In the genomic region with DNA sequence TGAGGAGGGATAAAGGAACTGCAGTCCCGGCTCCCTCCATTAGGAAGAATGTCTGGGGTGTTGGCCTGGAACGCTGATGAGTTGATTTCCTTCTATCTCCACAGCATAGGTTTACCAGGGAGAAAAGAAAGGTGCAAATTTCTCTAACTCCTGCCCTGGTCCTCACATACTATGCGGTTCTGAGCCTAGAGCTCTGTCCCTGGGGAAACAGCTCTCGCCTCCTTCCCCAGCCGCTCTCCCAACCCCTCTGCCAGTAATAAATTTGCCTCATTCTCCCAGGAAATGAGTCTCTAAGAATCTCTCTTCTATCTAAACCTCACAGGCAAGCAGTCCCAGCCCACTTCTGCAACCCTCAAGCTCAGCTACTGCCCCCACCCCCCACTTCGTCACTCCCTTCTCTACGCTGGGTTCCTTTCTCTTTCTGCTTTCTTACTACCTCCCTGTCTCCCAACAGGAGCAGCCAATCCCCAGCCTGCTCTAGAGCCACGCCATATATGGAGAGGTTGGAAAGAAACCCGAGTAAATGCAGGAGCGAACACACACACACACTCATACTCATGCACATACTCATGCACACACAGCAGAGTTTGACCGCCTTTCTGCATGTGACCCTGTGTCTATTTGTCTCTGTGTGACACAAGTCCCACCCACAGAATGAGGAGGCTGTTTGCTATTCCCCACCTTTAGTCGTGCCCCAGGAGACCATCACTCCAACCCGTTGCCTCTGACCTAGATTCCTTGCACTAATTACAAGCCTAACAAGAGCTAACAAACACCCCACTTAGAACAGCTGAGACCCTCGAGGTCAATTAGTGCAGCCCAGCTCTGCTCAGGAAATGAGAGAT, we compare ENCODE assay signal across 1 cellular context.
TF ChIP-seq lines count a peak whose summit lies in the region.

No MANE protein-coding gene starts in this region.

TF ChIP-seq in HepG2, 621 proteins besides CTCF, POLR2A, EP300 and RAD21 (continued from another document and continues in another):
- TF ChIP-seq ZNF784 (CRISPR knock-in tag; IDR thresholded peaks at IDR 0.05; ENCODE audit: borderline replicate concordance) = no peak; the same call in 1 of the 2 replicates
- no peak for TF ChIP-seq RBAK (CRISPR knock-in tag; IDR thresholded peaks at IDR 0.05)
- TF ChIP-seq, protein P1, sequence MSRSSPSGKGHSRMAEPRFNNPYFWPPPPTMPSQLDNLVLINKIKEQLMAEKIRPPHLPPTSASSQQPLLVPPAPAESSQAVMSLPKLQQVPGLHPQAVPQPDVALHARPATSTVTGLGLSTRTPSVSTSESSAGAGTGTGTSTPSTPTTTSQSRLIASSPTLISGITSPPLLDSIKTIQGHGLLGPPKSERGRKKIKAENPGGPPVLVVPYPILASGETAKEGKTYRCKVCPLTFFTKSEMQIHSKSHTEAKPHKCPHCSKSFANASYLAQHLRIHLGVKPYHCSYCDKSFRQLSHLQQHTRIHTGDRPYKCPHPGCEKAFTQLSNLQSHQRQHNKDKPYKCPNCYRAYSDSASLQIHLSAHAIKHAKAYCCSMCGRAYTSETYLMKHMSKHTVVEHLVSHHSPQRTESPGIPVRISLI (CRISPR knock-in tag; IDR thresholded peaks at IDR 0.05; ENCODE audit: borderline replicate concordance) = no peak
- TF ChIP-seq EED (CRISPR knock-in tag; IDR thresholded peaks at IDR 0.05) = no peak
- no peak for TF ChIP-seq ZNF33B (CRISPR knock-in tag; IDR thresholded peaks at IDR 0.05)
- TF ChIP-seq DDIT3 (CRISPR knock-in tag; IDR thresholded peaks at IDR 0.05) = no peak
- TF ChIP-seq, protein P2, sequence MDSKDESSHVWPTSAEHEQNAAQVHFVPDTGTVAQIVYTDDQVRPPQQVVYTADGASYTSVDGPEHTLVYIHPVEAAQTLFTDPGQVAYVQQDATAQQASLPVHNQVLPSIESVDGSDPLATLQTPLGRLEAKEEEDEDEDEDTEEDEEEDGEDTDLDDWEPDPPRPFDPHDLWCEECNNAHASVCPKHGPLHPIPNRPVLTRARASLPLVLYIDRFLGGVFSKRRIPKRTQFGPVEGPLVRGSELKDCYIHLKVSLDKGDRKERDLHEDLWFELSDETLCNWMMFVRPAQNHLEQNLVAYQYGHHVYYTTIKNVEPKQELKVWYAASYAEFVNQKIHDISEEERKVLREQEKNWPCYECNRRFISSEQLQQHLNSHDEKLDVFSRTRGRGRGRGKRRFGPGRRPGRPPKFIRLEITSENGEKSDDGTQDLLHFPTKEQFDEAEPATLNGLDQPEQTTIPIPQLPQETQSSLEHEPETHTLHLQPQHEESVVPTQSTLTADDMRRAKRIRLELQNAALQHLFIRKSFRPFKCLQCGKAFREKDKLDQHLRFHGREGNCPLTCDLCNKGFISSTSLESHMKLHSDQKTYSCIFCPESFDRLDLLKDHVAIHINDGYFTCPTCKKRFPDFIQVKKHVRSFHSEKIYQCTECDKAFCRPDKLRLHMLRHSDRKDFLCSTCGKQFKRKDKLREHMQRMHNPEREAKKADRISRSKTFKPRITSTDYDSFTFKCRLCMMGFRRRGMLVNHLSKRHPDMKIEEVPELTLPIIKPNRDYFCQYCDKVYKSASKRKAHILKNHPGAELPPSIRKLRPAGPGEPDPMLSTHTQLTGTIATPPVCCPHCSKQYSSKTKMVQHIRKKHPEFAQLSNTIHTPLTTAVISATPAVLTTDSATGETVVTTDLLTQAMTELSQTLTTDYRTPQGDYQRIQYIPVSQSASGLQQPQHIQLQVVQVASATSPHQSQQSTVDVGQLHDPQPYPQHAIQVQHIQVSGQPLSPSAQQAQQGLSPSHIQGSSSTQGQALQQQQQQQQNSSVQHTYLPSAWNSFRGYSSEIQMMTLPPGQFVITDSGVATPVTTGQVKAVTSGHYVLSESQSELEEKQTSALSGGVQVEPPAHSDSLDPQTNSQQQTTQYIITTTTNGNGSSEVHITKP (CRISPR knock-in tag; IDR thresholded peaks at IDR 0.05; ENCODE audit: low read depth) = no peak
- TF ChIP-seq ZNF24 (IDR thresholded peaks at IDR 0.05) = no peak
- no peak for TF ChIP-seq HNRNPK (IDR thresholded peaks at IDR 0.05; ENCODE audit: low read depth, low read length, poor library complexity, severe bottlenecking)
- no peak for TF ChIP-seq ZNF644 (CRISPR knock-in tag; IDR thresholded peaks at IDR 0.05; ENCODE audit: low read depth)
- no peak for TF ChIP-seq MTA1 (CRISPR knock-in tag; IDR thresholded peaks at IDR 0.05; ENCODE audit: borderline replicate concordance)
- TF ChIP-seq HCFC1 (IDR thresholded peaks at IDR 0.05; ENCODE audit: low read depth, low read length) = no peak
- no peak for TF ChIP-seq MED8 (CRISPR knock-in tag; IDR thresholded peaks at IDR 0.05; ENCODE audit: insufficient replicate concordance)
- no peak for TF ChIP-seq ZNF564 (CRISPR knock-in tag; IDR thresholded peaks at IDR 0.05)
- TF ChIP-seq ZFP82 (CRISPR knock-in tag; IDR thresholded peaks at IDR 0.05; ENCODE audit: borderline replicate concordance) = no peak
- no peak for TF ChIP-seq KDM1A (CRISPR knock-in tag; IDR thresholded peaks at IDR 0.05)
- no peak for TF ChIP-seq GLI4 (CRISPR knock-in tag; IDR thresholded peaks at IDR 0.05; ENCODE audit: borderline replicate concordance)
- no peak for TF ChIP-seq ZNF253 (CRISPR knock-in tag; IDR thresholded peaks at IDR 0.05; ENCODE audit: borderline replicate concordance)
- TF ChIP-seq ZNF562 (CRISPR knock-in tag; IDR thresholded peaks at IDR 0.05; ENCODE audit: borderline replicate concordance) = no peak
- TF ChIP-seq NBN (conservative IDR thresholded peaks at IDR 0.05) = no peak
- TF ChIP-seq, protein P3, sequence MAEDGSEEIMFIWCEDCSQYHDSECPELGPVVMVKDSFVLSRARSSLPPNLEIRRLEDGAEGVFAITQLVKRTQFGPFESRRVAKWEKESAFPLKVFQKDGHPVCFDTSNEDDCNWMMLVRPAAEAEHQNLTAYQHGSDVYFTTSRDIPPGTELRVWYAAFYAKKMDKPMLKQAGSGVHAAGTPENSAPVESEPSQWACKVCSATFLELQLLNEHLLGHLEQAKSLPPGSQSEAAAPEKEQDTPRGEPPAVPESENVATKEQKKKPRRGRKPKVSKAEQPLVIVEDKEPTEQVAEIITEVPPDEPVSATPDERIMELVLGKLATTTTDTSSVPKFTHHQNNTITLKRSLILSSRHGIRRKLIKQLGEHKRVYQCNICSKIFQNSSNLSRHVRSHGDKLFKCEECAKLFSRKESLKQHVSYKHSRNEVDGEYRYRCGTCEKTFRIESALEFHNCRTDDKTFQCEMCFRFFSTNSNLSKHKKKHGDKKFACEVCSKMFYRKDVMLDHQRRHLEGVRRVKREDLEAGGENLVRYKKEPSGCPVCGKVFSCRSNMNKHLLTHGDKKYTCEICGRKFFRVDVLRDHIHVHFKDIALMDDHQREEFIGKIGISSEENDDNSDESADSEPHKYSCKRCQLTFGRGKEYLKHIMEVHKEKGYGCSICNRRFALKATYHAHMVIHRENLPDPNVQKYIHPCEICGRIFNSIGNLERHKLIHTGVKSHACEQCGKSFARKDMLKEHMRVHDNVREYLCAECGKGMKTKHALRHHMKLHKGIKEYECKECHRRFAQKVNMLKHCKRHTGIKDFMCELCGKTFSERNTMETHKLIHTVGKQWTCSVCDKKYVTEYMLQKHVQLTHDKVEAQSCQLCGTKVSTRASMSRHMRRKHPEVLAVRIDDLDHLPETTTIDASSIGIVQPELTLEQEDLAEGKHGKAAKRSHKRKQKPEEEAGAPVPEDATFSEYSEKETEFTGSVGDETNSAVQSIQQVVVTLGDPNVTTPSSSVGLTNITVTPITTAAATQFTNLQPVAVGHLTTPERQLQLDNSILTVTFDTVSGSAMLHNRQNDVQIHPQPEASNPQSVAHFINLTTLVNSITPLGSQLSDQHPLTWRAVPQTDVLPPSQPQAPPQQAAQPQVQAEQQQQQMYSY (CRISPR knock-in tag; IDR thresholded peaks at IDR 0.05) = no peak
- TF ChIP-seq KLF13 (CRISPR knock-in tag; IDR thresholded peaks at IDR 0.05) = peak; percentile 88; the same call in 1 of the 2 replicates
- no peak for TF ChIP-seq ZNF251 (CRISPR knock-in tag; IDR thresholded peaks at IDR 0.05)
- no peak for TF ChIP-seq KDM6A (CRISPR knock-in tag; IDR thresholded peaks at IDR 0.05; ENCODE audit: low read depth)
- peak; percentile 62 for TF ChIP-seq SALL1 (CRISPR knock-in tag; IDR thresholded peaks at IDR 0.05)
- no peak for TF ChIP-seq ZNF7 (CRISPR knock-in tag; IDR thresholded peaks at IDR 0.05)
- TF ChIP-seq POLR2AphosphoS5 (IDR thresholded peaks at IDR 0.05; ENCODE audit: low read depth, low read length) = peak; percentile 44
- no peak for TF ChIP-seq CBX5 (CRISPR knock-in tag; IDR thresholded peaks at IDR 0.05; ENCODE audit: borderline replicate concordance)
- no peak for TF ChIP-seq ZNF746 (CRISPR knock-in tag; IDR thresholded peaks at IDR 0.05)
- TF ChIP-seq IRF2 (CRISPR knock-in tag; IDR thresholded peaks at IDR 0.05) = no peak
- TF ChIP-seq GZF1 (CRISPR knock-in tag; IDR thresholded peaks at IDR 0.05) = no peak
- TF ChIP-seq, protein P4, sequence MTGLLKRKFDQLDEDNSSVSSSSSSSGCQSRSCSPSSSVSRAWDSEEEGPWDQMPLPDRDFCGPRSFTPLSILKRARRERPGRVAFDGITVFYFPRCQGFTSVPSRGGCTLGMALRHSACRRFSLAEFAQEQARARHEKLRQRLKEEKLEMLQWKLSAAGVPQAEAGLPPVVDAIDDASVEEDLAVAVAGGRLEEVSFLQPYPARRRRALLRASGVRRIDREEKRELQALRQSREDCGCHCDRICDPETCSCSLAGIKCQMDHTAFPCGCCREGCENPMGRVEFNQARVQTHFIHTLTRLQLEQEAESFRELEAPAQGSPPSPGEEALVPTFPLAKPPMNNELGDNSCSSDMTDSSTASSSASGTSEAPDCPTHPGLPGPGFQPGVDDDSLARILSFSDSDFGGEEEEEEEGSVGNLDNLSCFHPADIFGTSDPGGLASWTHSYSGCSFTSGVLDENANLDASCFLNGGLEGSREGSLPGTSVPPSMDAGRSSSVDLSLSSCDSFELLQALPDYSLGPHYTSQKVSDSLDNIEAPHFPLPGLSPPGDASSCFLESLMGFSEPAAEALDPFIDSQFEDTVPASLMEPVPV (CRISPR knock-in tag; IDR thresholded peaks at IDR 0.05) = no peak
- TF ChIP-seq ZNF879 (CRISPR knock-in tag; IDR thresholded peaks at IDR 0.05) = no peak
- no peak for TF ChIP-seq CHD4 (IDR thresholded peaks at IDR 0.05; ENCODE audit: borderline replicate concordance, low read length)
- TF ChIP-seq HDAC1 (CRISPR knock-in tag; IDR thresholded peaks at IDR 0.05) = peak; percentile 38; the same call in 1 of the 2 replicates
- no peak for TF ChIP-seq ZNF280D (CRISPR knock-in tag; IDR thresholded peaks at IDR 0.05)
- TF ChIP-seq, protein P5, sequence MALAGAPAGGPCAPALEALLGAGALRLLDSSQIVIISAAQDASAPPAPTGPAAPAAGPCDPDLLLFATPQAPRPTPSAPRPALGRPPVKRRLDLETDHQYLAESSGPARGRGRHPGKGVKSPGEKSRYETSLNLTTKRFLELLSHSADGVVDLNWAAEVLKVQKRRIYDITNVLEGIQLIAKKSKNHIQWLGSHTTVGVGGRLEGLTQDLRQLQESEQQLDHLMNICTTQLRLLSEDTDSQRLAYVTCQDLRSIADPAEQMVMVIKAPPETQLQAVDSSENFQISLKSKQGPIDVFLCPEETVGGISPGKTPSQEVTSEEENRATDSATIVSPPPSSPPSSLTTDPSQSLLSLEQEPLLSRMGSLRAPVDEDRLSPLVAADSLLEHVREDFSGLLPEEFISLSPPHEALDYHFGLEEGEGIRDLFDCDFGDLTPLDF (CRISPR knock-in tag; IDR thresholded peaks at IDR 0.05) = no peak
- no peak for TF ChIP-seq ATF7 (IDR thresholded peaks at IDR 0.05)
- TF ChIP-seq ATF7 (CRISPR knock-in tag; IDR thresholded peaks at IDR 0.05) = no peak
- no peak for TF ChIP-seq ZNF326 (CRISPR knock-in tag; IDR thresholded peaks at IDR 0.05; ENCODE audit: borderline replicate concordance)
- TF ChIP-seq REXO4 (CRISPR knock-in tag; IDR thresholded peaks at IDR 0.05; ENCODE audit: borderline replicate concordance) = no peak
- TF ChIP-seq RARA (CRISPR knock-in tag; IDR thresholded peaks at IDR 0.05) = peak; percentile 34; the same call in 1 of the 2 replicates
- no peak for TF ChIP-seq ZNF776 (CRISPR knock-in tag; IDR thresholded peaks at IDR 0.05)
- TF ChIP-seq SMAD9 (CRISPR knock-in tag; IDR thresholded peaks at IDR 0.05) = no peak
- TF ChIP-seq POGZ (CRISPR knock-in tag; IDR thresholded peaks at IDR 0.05) = 0 out of 2 replicates have a peak, but pooled peaks have one; percentile 11
- TF ChIP-seq SATB2 (CRISPR knock-in tag; IDR thresholded peaks at IDR 0.05) = no peak
- no peak for TF ChIP-seq ZNF282 (IDR thresholded peaks at IDR 0.05; ENCODE audit: partially characterized antibody)
- no peak for TF ChIP-seq KLF15 (CRISPR knock-in tag; IDR thresholded peaks at IDR 0.05; ENCODE audit: borderline replicate concordance)
- no peak for TF ChIP-seq KLF12 (CRISPR knock-in tag; IDR thresholded peaks at IDR 0.05; ENCODE audit: borderline replicate concordance)
- TF ChIP-seq PAX8 (CRISPR knock-in tag; IDR thresholded peaks at IDR 0.05; ENCODE audit: borderline replicate concordance) = no peak
- no peak for TF ChIP-seq MBNL3 (CRISPR knock-in tag; conservative IDR thresholded peaks at IDR 0.05)
